In the genomic region with DNA sequence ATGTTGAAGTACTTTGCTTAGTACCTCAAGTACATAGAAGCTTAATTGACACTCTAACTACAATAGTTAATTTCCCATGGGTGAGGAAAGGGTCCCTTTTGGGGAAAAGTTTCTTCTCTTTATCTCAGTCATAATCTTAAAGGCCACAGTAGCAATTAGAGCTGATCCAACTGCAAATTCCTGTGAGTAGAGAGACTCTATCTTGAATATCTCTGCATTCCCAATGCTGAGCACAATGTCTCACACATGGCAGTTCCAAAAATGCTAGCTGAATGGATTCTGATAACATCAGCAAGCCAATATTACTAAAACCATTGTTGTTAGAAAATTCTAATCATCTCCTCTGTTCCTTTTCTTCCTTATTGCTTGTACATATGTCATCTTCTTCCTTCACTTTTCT, we compare ENCODE assay signal across 3 cellular contexts.
TF ChIP-seq lines count a peak whose summit lies in the region.

No MANE protein-coding gene starts in this region.

TF ChIP-seq in SK-N-SH treated with all-trans-retinoic acid at 6 μM for 48 hours, 23 proteins besides CTCF, POLR2A, EP300 and RAD21 (continued from another document):
- TF ChIP-seq, protein P1, sequence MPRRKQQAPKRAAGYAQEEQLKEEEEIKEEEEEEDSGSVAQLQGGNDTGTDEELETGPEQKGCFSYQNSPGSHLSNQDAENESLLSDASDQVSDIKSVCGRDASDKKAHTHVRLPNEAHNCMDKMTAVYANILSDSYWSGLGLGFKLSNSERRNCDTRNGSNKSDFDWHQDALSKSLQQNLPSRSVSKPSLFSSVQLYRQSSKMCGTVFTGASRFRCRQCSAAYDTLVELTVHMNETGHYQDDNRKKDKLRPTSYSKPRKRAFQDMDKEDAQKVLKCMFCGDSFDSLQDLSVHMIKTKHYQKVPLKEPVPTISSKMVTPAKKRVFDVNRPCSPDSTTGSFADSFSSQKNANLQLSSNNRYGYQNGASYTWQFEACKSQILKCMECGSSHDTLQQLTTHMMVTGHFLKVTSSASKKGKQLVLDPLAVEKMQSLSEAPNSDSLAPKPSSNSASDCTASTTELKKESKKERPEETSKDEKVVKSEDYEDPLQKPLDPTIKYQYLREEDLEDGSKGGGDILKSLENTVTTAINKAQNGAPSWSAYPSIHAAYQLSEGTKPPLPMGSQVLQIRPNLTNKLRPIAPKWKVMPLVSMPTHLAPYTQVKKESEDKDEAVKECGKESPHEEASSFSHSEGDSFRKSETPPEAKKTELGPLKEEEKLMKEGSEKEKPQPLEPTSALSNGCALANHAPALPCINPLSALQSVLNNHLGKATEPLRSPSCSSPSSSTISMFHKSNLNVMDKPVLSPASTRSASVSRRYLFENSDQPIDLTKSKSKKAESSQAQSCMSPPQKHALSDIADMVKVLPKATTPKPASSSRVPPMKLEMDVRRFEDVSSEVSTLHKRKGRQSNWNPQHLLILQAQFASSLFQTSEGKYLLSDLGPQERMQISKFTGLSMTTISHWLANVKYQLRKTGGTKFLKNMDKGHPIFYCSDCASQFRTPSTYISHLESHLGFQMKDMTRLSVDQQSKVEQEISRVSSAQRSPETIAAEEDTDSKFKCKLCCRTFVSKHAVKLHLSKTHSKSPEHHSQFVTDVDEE (CRISPR knock-in tag; IDR thresholded peaks at IDR 0.05) = no peak

TF ChIP-seq in SK-N-SH, 30 proteins besides CTCF, POLR2A, EP300 and RAD21:
- TF ChIP-seq, protein P2, sequence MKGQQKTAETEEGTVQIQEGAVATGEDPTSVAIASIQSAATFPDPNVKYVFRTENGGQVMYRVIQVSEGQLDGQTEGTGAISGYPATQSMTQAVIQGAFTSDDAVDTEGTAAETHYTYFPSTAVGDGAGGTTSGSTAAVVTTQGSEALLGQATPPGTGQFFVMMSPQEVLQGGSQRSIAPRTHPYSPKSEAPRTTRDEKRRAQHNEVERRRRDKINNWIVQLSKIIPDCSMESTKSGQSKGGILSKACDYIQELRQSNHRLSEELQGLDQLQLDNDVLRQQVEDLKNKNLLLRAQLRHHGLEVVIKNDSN (IDR thresholded peaks at IDR 0.05; ENCODE audit: borderline replicate concordance, low read depth) = no peak
- TF ChIP-seq RCOR1 (IDR thresholded peaks at IDR 0.05; ENCODE audit: low read length) (no peak), GABPA (IDR thresholded peaks at IDR 0.05; ENCODE audit: low read depth) (no peak), YY1 (IDR thresholded peaks at IDR 0.05; ENCODE audit: low read depth) (no peak), FOSL2 (IDR thresholded peaks at IDR 0.05; ENCODE audit: borderline replicate concordance, low read depth) (no peak), TCF12 (IDR thresholded peaks at IDR 0.05) (no peak), POLR2AphosphoS5 (IDR thresholded peaks at IDR 0.05; ENCODE audit: low read depth, low read length) (no peak), GATA2 (CRISPR knock-in tag; IDR thresholded peaks at IDR 0.05) (no peak), RXRA (IDR thresholded peaks at IDR 0.05; ENCODE audit: borderline replicate concordance, low read depth) (no peak), SIN3A (IDR thresholded peaks at IDR 0.05; ENCODE audit: borderline replicate concordance, low read depth, low read length) (no peak), RFX5 (IDR thresholded peaks at IDR 0.05; ENCODE audit: low read length) (no peak), NRF1 (IDR thresholded peaks at IDR 0.05; ENCODE audit: low read depth, low read length) (no peak), CHD2 (IDR thresholded peaks at IDR 0.05; ENCODE audit: low read length, partially characterized antibody) (no peak)
- TF ChIP-seq, protein P3, sequence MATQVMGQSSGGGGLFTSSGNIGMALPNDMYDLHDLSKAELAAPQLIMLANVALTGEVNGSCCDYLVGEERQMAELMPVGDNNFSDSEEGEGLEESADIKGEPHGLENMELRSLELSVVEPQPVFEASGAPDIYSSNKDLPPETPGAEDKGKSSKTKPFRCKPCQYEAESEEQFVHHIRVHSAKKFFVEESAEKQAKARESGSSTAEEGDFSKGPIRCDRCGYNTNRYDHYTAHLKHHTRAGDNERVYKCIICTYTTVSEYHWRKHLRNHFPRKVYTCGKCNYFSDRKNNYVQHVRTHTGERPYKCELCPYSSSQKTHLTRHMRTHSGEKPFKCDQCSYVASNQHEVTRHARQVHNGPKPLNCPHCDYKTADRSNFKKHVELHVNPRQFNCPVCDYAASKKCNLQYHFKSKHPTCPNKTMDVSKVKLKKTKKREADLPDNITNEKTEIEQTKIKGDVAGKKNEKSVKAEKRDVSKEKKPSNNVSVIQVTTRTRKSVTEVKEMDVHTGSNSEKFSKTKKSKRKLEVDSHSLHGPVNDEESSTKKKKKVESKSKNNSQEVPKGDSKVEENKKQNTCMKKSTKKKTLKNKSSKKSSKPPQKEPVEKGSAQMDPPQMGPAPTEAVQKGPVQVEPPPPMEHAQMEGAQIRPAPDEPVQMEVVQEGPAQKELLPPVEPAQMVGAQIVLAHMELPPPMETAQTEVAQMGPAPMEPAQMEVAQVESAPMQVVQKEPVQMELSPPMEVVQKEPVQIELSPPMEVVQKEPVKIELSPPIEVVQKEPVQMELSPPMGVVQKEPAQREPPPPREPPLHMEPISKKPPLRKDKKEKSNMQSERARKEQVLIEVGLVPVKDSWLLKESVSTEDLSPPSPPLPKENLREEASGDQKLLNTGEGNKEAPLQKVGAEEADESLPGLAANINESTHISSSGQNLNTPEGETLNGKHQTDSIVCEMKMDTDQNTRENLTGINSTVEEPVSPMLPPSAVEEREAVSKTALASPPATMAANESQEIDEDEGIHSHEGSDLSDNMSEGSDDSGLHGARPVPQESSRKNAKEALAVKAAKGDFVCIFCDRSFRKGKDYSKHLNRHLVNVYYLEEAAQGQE (IDR thresholded peaks at IDR 0.05; ENCODE audit: low read depth, low read length) = no peak
- TF ChIP-seq, protein P4, sequence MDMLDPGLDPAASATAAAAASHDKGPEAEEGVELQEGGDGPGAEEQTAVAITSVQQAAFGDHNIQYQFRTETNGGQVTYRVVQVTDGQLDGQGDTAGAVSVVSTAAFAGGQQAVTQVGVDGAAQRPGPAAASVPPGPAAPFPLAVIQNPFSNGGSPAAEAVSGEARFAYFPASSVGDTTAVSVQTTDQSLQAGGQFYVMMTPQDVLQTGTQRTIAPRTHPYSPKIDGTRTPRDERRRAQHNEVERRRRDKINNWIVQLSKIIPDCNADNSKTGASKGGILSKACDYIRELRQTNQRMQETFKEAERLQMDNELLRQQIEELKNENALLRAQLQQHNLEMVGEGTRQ (IDR thresholded peaks at IDR 0.05; ENCODE audit: borderline replicate concordance, low read depth, low read length) = no peak
- TF ChIP-seq, protein P5, sequence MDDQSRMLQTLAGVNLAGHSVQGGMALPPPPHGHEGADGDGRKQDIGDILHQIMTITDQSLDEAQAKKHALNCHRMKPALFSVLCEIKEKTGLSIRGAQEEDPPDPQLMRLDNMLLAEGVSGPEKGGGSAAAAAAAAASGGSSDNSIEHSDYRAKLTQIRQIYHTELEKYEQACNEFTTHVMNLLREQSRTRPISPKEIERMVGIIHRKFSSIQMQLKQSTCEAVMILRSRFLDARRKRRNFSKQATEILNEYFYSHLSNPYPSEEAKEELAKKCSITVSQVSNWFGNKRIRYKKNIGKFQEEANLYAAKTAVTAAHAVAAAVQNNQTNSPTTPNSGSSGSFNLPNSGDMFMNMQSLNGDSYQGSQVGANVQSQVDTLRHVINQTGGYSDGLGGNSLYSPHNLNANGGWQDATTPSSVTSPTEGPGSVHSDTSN (IDR thresholded peaks at IDR 0.05) = no peak

TF ChIP-seq in GM23338, 12 proteins besides CTCF, POLR2A, EP300 and RAD21:
- TF ChIP-seq, protein P6, sequence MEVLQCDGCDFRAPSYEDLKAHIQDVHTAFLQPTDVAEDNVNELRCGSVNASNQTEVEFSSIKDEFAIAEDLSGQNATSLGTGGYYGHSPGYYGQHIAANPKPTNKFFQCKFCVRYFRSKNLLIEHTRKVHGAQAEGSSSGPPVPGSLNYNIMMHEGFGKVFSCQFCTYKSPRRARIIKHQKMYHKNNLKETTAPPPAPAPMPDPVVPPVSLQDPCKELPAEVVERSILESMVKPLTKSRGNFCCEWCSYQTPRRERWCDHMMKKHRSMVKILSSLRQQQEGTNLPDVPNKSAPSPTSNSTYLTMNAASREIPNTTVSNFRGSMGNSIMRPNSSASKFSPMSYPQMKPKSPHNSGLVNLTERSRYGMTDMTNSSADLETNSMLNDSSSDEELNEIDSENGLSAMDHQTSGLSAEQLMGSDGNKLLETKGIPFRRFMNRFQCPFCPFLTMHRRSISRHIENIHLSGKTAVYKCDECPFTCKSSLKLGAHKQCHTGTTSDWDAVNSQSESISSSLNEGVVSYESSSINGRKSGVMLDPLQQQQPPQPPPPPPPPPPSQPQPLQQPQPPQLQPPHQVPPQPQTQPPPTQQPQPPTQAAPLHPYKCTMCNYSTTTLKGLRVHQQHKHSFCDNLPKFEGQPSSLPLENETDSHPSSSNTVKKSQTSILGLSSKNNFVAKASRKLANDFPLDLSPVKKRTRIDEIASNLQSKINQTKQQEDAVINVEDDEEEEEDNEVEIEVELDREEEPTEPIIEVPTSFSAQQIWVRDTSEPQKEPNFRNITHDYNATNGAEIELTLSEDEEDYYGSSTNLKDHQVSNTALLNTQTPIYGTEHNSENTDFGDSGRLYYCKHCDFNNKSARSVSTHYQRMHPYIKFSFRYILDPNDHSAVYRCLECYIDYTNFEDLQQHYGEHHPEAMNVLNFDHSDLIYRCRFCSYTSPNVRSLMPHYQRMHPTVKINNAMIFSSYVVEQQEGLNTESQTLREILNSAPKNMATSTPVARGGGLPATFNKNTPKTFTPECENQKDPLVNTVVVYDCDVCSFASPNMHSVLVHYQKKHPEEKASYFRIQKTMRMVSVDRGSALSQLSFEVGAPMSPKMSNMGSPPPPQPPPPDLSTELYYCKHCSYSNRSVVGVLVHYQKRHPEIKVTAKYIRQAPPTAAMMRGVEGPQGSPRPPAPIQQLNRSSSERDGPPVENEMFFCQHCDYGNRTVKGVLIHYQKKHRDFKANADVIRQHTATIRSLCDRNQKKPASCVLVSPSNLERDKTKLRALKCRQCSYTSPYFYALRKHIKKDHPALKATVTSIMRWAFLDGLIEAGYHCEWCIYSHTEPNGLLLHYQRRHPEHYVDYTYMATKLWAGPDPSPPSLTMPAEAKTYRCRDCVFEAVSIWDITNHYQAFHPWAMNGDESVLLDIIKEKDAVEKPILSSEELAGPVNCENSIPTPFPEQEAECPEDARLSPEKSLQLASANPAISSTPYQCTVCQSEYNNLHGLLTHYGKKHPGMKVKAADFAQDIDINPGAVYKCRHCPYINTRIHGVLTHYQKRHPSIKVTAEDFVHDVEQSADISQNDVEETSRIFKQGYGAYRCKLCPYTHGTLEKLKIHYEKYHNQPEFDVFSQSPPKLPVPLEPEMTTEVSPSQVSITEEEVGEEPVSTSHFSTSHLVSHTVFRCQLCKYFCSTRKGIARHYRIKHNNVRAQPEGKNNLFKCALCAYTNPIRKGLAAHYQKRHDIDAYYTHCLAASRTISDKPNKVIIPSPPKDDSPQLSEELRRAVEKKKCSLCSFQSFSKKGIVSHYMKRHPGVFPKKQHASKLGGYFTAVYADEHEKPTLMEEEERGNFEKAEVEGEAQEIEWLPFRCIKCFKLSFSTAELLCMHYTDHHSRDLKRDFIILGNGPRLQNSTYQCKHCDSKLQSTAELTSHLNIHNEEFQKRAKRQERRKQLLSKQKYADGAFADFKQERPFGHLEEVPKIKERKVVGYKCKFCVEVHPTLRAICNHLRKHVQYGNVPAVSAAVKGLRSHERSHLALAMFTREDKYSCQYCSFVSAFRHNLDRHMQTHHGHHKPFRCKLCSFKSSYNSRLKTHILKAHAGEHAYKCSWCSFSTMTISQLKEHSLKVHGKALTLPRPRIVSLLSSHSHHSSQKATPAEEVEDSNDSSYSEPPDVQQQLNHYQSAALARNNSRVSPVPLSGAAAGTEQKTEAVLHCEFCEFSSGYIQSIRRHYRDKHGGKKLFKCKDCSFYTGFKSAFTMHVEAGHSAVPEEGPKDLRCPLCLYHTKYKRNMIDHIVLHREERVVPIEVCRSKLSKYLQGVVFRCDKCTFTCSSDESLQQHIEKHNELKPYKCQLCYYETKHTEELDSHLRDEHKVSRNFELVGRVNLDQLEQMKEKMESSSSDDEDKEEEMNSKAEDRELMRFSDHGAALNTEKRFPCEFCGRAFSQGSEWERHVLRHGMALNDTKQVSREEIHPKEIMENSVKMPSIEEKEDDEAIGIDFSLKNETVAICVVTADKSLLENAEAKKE (CRISPR knock-in tag; IDR thresholded peaks at IDR 0.05) = no peak
- TF ChIP-seq POLR2AphosphoS5 (IDR thresholded peaks at IDR 0.05; ENCODE audit: low read depth) = no peak
- no peak for TF ChIP-seq EZH2phosphoT487 (IDR thresholded peaks at IDR 0.05; ENCODE audit: unreplicated experiment)
- no peak for TF ChIP-seq CREB1 (CRISPR knock-in tag; IDR thresholded peaks at IDR 0.05; ENCODE audit: low read depth)
- no peak for TF ChIP-seq JUNB (IDR thresholded peaks at IDR 0.05; ENCODE audit: unreplicated experiment)
- no peak for TF ChIP-seq ZNF114 (CRISPR knock-in tag; IDR thresholded peaks at IDR 0.05)
- no peak for TF ChIP-seq NANOG (IDR thresholded peaks at IDR 0.05; ENCODE audit: borderline replicate concordance)
- TF ChIP-seq, protein P3 (IDR thresholded peaks at IDR 0.05; ENCODE audit: unreplicated experiment) = no peak
- no peak for TF ChIP-seq STAT1 (IDR thresholded peaks at IDR 0.05; ENCODE audit: unreplicated experiment)
- no peak for TF ChIP-seq ZNF331 (CRISPR knock-in tag; IDR thresholded peaks at IDR 0.05; ENCODE audit: low read depth)
- TF ChIP-seq EZH2 (IDR thresholded peaks at IDR 0.05; ENCODE audit: low read depth, unreplicated experiment) = no peak
TF ChIP-seq in GM23338: peak in this region for 0.
